ENCODE assay signal across 30 cellular contexts in genomic region chr9:82284758-82285157, GRCh38.
"Had no signal": no experiment of that assay in that cellular context is flagged by ENCODE, and none has a peak within 500 bp of the region (broad histone marks: within the 10 kb centered on the region; RNA-seq: fewer than 3 reads in every experiment).

No MANE protein-coding gene starts in this region.

- H3K4me2 ChIP-seq: smooth muscle cell had no signal

- H3K4me1 Mint-ChIP-seq: activated CD4-positive, alpha-beta T cell treated with anti-CD3 and anti-CD28 coated beads for 36 hours; activated CD8-positive, alpha-beta memory T cell treated with anti-CD3 and anti-CD28 coated beads, Interleukin-2, amount 10 ng/mL, durations not matched to agents 7 days and 5 days; activated naive CD4-positive, alpha-beta T cell treated with anti-CD3 and anti-CD28 coated beads, Interleukin-2, amount 50 U/mL, for 24 hours; activated naive CD8-positive, alpha-beta T cell treated with anti-CD3 and anti-CD28 coated beads, Interleukin-2, amount 50 U/mL, for 24 hours; nephron; stimulated activated memory B cell treated with anti-CD40 and anti-IgM and Interleukin-4, amounts not matched to agents 10 μg/mL and 1 μg/mL and 100 μg/mL, for 72 hours had no signal

- DNase-seq: activated CD4-positive, alpha-beta T cell treated with anti-CD3 and anti-CD28 coated beads for 36 hours; activated CD4-positive, CD25-positive, alpha-beta regulatory T cell; activated CD8-positive, alpha-beta memory T cell treated with anti-CD3 and anti-CD28 coated beads, Interleukin-2, amount 10 ng/mL, durations not matched to agents 7 days and 5 days; activated CD8-positive, alpha-beta T cell treated with anti-CD3 and anti-CD28 coated beads, Interleukin-2, amount 10 ng/mL, durations not matched to agents 7 days and 5 days; activated naive CD8-positive, alpha-beta T cell treated with anti-CD3 and anti-CD28 coated beads, Interleukin-2, amount 50 U/mL, for 24 hours; activated T-cell treated with anti-CD3 and anti-CD28 coated beads, Interleukin-2, amount 50 U/mL, for 48 hours; amygdala; colonic mucosa; effector CD8-positive, alpha-beta T cell; heart left ventricle; hypothalamus; kidney glomerular epithelial cell; lower lobe of right lung; mesendoderm; pancreas; psoas muscle; sigmoid colon; stimulated activated CD4-positive, alpha-beta T cell treated with anti-CD3 and anti-CD28 coated beads, Interleukin-1b, Interleukin-23, amount 100 ng/mL, for 48 hours; stimulated activated CD4-positive, alpha-beta T cell treated with anti-CD3 and anti-CD28 coated beads, Interleukin-4, amount 100 ng/mL, for 4 hours; stimulated activated CD8-positive, alpha-beta memory T cell treated with anti-CD3 and anti-CD28 coated beads, Interleukin-4, amount 100 ng/mL, for 48 hours; stomach; T-helper 1 cell; thyroid gland had no signal

- H3K27ac Mint-ChIP-seq: activated CD4-positive, alpha-beta T cell treated with anti-CD3 and anti-CD28 coated beads for 36 hours; activated CD8-positive, alpha-beta memory T cell treated with anti-CD3 and anti-CD28 coated beads, Interleukin-2, amount 10 ng/mL, durations not matched to agents 7 days and 5 days; activated CD8-positive, alpha-beta T cell treated with anti-CD3 and anti-CD28 coated beads, Interleukin-2, amount 10 ng/mL, durations not matched to agents 7 days and 5 days; activated naive CD4-positive, alpha-beta T cell treated with anti-CD3 and anti-CD28 coated beads, Interleukin-2, amount 50 U/mL, for 24 hours; activated naive CD8-positive, alpha-beta T cell treated with anti-CD3 and anti-CD28 coated beads, Interleukin-2, amount 50 U/mL, for 24 hours; activated T-helper 2 cell treated with anti-CD3 and anti-CD28 coated beads, Interferon-gamma antibody, Interleukin-2, Interleukin-4, amounts not matched to agents 10 μg/mL and 5 μg/mL and 100 μg/mL, durations not matched to agents 14 hours and 24 hours and 36 hours; nephron; stimulated activated memory B cell treated with anti-CD40 and anti-IgM and Interleukin-4, amounts not matched to agents 10 μg/mL and 1 μg/mL and 100 μg/mL, for 72 hours; T-helper 2 cell treated with Interferon-gamma antibody and Interleukin-4, amounts not matched to agents 5 μg/mL and 100 μg/mL, for 36 hours had no signal

- ATAC-seq: activated CD4-positive, alpha-beta T cell treated with anti-CD3 and anti-CD28 coated beads for 36 hours; activated CD8-positive, alpha-beta memory T cell treated with anti-CD3 and anti-CD28 coated beads, Interleukin-2, amount 10 ng/mL, durations not matched to agents 7 days and 5 days; activated CD8-positive, alpha-beta T cell treated with anti-CD3 and anti-CD28 coated beads, Interleukin-2, amount 10 ng/mL, durations not matched to agents 7 days and 5 days; activated naive CD8-positive, alpha-beta T cell treated with anti-CD3 and anti-CD28 coated beads, Interleukin-2, amount 50 U/mL, for 24 hours; heart left ventricle; left lobe of liver; lower lobe of right lung; pancreas; psoas muscle; stimulated activated memory B cell treated with anti-CD40 and anti-IgM and Interleukin-4, amounts not matched to agents 10 μg/mL and 1 μg/mL and 100 μg/mL, for 72 hours had no signal

- H3K4me3 ChIP-seq: colonic mucosa, heart left ventricle, lower lobe of right lung, pancreas, psoas muscle, sigmoid colon, smooth muscle cell, stomach, thyroid gland had no signal

- H3K9me3 ChIP-seq: colonic mucosa, pancreas, psoas muscle, thyroid gland had no signal

- H3K36me3 Mint-ChIP-seq: activated CD8-positive, alpha-beta memory T cell treated with anti-CD3 and anti-CD28 coated beads, Interleukin-2, amount 10 ng/mL, durations not matched to agents 7 days and 5 days; activated naive CD4-positive, alpha-beta T cell treated with anti-CD3 and anti-CD28 coated beads, Interleukin-2, amount 50 U/mL, for 24 hours; stimulated activated memory B cell treated with anti-CD40 and anti-IgM and Interleukin-4, amounts not matched to agents 10 μg/mL and 1 μg/mL and 100 μg/mL, for 72 hours had no signal

- H3K4me3 Mint-ChIP-seq: activated CD4-positive, alpha-beta T cell treated with anti-CD3 and anti-CD28 coated beads for 36 hours; activated CD8-positive, alpha-beta memory T cell treated with anti-CD3 and anti-CD28 coated beads, Interleukin-2, amount 10 ng/mL, durations not matched to agents 7 days and 5 days; activated CD8-positive, alpha-beta T cell treated with anti-CD3 and anti-CD28 coated beads, Interleukin-2, amount 10 ng/mL, durations not matched to agents 7 days and 5 days; activated naive CD4-positive, alpha-beta T cell treated with anti-CD3 and anti-CD28 coated beads, Interleukin-2, amount 50 U/mL, for 24 hours; activated naive CD8-positive, alpha-beta T cell treated with anti-CD3 and anti-CD28 coated beads, Interleukin-2, amount 50 U/mL, for 24 hours; nephron; stimulated activated memory B cell treated with anti-CD40 and anti-IgM and Interleukin-4, amounts not matched to agents 10 μg/mL and 1 μg/mL and 100 μg/mL, for 72 hours; T-helper 2 cell treated with Interferon-gamma antibody and Interleukin-4, amounts not matched to agents 5 μg/mL and 100 μg/mL, for 36 hours had no signal

- H3K27me3 Mint-ChIP-seq: activated CD4-positive, alpha-beta T cell treated with anti-CD3 and anti-CD28 coated beads for 36 hours; activated CD8-positive, alpha-beta memory T cell treated with anti-CD3 and anti-CD28 coated beads, Interleukin-2, amount 10 ng/mL, durations not matched to agents 7 days and 5 days; activated naive CD4-positive, alpha-beta T cell treated with anti-CD3 and anti-CD28 coated beads, Interleukin-2, amount 50 U/mL, for 24 hours; activated naive CD8-positive, alpha-beta T cell treated with anti-CD3 and anti-CD28 coated beads, Interleukin-2, amount 50 U/mL, for 24 hours; stimulated activated memory B cell treated with anti-CD40 and anti-IgM and Interleukin-4, amounts not matched to agents 10 μg/mL and 1 μg/mL and 100 μg/mL, for 72 hours had no signal

- H3K27ac ChIP-seq: colonic mucosa, heart left ventricle, lower lobe of right lung, pancreas, psoas muscle, sigmoid colon, stomach, thyroid gland had no signal

- H3K4me1 ChIP-seq: colonic mucosa, heart left ventricle, lower lobe of right lung, pancreas, psoas muscle, sigmoid colon, stomach, thyroid gland had no signal

- H3K27me3 ChIP-seq: colonic mucosa, heart left ventricle, pancreas, sigmoid colon, stomach, thyroid gland had no signal

- H3K36me3 ChIP-seq: colonic mucosa, heart left ventricle, lower lobe of right lung, pancreas, sigmoid colon, stomach, thyroid gland had no signal
